ENCODE assay signal across 10 cellular contexts in the genomic region with DNA sequence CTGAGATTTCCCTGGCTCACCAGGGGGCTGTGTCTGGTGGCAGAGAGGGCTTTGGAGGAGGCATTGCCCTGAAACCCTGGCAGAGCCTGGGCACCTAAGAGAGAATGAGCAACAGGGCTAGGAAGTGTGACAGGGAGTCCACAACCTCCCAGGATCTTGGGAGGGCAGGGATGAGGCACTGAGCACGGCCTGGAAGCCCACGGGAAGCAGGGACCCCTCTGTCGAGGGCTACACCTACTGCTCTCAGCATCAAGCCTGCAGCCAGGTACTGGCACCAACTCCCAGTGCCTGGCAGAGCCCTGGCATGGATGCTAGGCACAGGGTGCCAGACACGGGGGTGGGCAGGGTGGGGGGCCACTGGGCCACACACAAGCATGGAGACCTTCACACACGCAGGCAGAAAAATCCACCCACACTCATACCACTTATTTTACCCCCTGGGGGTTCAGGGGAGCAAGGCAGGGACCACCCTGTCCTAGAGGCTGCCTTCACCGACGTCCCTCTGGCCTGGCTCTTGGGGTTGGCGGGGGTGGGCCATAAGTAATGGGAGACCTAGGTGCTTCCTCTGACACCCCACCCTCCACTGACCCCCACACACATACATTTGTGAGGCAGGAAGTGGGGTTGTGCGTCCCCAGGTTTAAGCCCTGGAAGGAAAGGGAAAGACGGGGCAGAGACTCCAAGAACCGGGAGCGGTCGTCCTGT. TPM values are rescaled to one million over a fixed set of nuclear protein-coding genes. Genes with fewer than 3 reads are reported as not detected.
DNase-seq lines count a peak whose midpoint lies in the region; ATAC-seq, FAIRE-seq and TF ChIP-seq lines count a peak whose summit lies in the region.
"Had no signal": no experiment of that assay in that cellular context is flagged by ENCODE, and none has a peak within 500 bp of the region (broad histone marks: within the 10 kb centered on the region; RNA-seq: fewer than 3 reads in every experiment).

No MANE protein-coding gene starts in this region.

- H3K36me3 ChIP-seq in colonic mucosa = no peaks in the 10 kb centered on the region
- no peaks in the 10 kb centered on the region for H3K36me3 ChIP-seq in naive thymus-derived CD4-positive, alpha-beta T cell (ENCODE audit: control insufficient read depth in 2 of 3, insufficient read depth in 3 of 3, low read length in 3 of 3)

- CTCF ChIA-PET in naive thymus-derived CD4-positive, alpha-beta T cell (lab: Charles Lee) = no interaction called here

- TF ChIP-seq CTCF in colonic mucosa (IDR thresholded peaks at IDR 0.05) = no peak

- no peak for DNase-seq in stimulated activated naive CD8-positive, alpha-beta T cell treated with anti-CD3 and anti-CD28 coated beads, Interleukin-15, Interleukin-2, amounts not matched to agents 100 U/mL and 50 U/mL, for 24 hours
- DNase-seq in colonic mucosa (no peak), sciatic nerve (ENCODE audit: low spot score) (no peak), GM03348 (ENCODE audit: low spot score) (no peak), RCC 7860 (ENCODE audit: low spot score) (no peak), cortex of kidney (lab: John Stamatoyannopoulos, UW) (no peak)
- DNase-seq in naive thymus-derived CD4-positive, alpha-beta T cell = no peak

- peak overlapping the region; percentile 58 for H3K27ac Mint-ChIP-seq in stimulated activated naive CD8-positive, alpha-beta T cell treated with anti-CD3 and anti-CD28 coated beads, Interleukin-15, Interleukin-2, amounts not matched to agents 100 ng/mL and 50 ng/mL, for 24 hours
- H3K27ac Mint-ChIP-seq in naive thymus-derived CD4-positive, alpha-beta T cell = no peak overlapping the region

- H3K9me3 ChIP-seq in colonic mucosa = no peaks in the 10 kb centered on the region
- H3K9me3 ChIP-seq in naive thymus-derived CD4-positive, alpha-beta T cell (ENCODE audit: control insufficient read depth in 2 of 3, low read length in 3 of 3) = no peaks in the 10 kb centered on the region

- peaks cover 45% of the 10 kb centered on the region for H3K27me3 Mint-ChIP-seq in stimulated activated naive CD8-positive, alpha-beta T cell treated with anti-CD3 and anti-CD28 coated beads, Interleukin-15, Interleukin-2, amounts not matched to agents 100 ng/mL and 50 ng/mL, for 24 hours
- H3K27me3 Mint-ChIP-seq in naive thymus-derived CD4-positive, alpha-beta T cell = peaks cover 26 to 58% (median 34%) of the 10 kb centered on the region in 5 donors

- no peaks in the 10 kb centered on the region for H3K9me3 Mint-ChIP-seq in stimulated activated naive CD8-positive, alpha-beta T cell treated with anti-CD3 and anti-CD28 coated beads, Interleukin-15, Interleukin-2, amounts not matched to agents 100 ng/mL and 50 ng/mL, for 24 hours
- H3K9me3 Mint-ChIP-seq in naive thymus-derived CD4-positive, alpha-beta T cell = peaks cover 0 to 1% (median 0%) of the 10 kb centered on the region in 11 donors

- no peak for FAIRE-seq in RCC 7860 (lab: Jason Lieb, UNC)
- FAIRE-seq: G401.6 had no signal

- ATAC-seq in stimulated activated naive CD8-positive, alpha-beta T cell treated with anti-CD3 and anti-CD28 coated beads, Interleukin-15, Interleukin-2, amounts not matched to agents 100 U/mL and 50 U/mL, for 24 hours = no peak
- ATAC-seq in naive thymus-derived CD4-positive, alpha-beta T cell = no peak
- ATAC-seq in sciatic nerve = no peak

- POLR2A ChIA-PET in naive thymus-derived CD4-positive, alpha-beta T cell (lab: Charles Lee) = no interaction called here

- H3K4me1 Mint-ChIP-seq in stimulated activated naive CD8-positive, alpha-beta T cell treated with anti-CD3 and anti-CD28 coated beads, Interleukin-15, Interleukin-2, amounts not matched to agents 100 ng/mL and 50 ng/mL, for 24 hours (ENCODE audit: low read depth) = peaks cover 4% of the 10 kb centered on the region
- H3K4me1 Mint-ChIP-seq in naive thymus-derived CD4-positive, alpha-beta T cell = peaks cover 0 to 12% (median 4%) of the 10 kb centered on the region in 7 donors

- H3K27me3 ChIP-seq in colonic mucosa = no peaks in the 10 kb centered on the region
- peaks cover 5 to 12% of the 10 kb centered on the region in 2 donors for H3K27me3 ChIP-seq in naive thymus-derived CD4-positive, alpha-beta T cell (ENCODE audit: control insufficient read depth in 2 of 2, insufficient read depth in 2 of 2, low read length in 2 of 2)

- H3K36me3 Mint-ChIP-seq in stimulated activated naive CD8-positive, alpha-beta T cell treated with anti-CD3 and anti-CD28 coated beads, Interleukin-15, Interleukin-2, amounts not matched to agents 100 ng/mL and 50 ng/mL, for 24 hours (ENCODE audit: low read depth) = no peaks in the 10 kb centered on the region
- H3K36me3 Mint-ChIP-seq in naive thymus-derived CD4-positive, alpha-beta T cell = no peaks in the 10 kb centered on the region

- H3K9ac ChIP-seq in colonic mucosa (ENCODE audit: low read depth in 2 of 2, low read length in 2 of 2) = peak overlapping the region; percentile 87 to 97

- H3K4me1 ChIP-seq in colonic mucosa = peaks cover 3% of the 10 kb centered on the region
- peaks cover 0 to 5% of the 10 kb centered on the region in 2 donors for H3K4me1 ChIP-seq in naive thymus-derived CD4-positive, alpha-beta T cell (ENCODE audit: control insufficient read depth in 2 of 2, insufficient read depth in 2 of 2, low read length in 2 of 2)

- H3K4me3 Mint-ChIP-seq in stimulated activated naive CD8-positive, alpha-beta T cell treated with anti-CD3 and anti-CD28 coated beads, Interleukin-15, Interleukin-2, amounts not matched to agents 100 ng/mL and 50 ng/mL, for 24 hours = peak overlapping the region; percentile 78
- peak overlapping the region; percentile 63 to 86 (median 80) for H3K4me3 Mint-ChIP-seq in naive thymus-derived CD4-positive, alpha-beta T cell

- intact Hi-C loops in colonic mucosa (cut with DNase I) (loop anchor here (2.0 kb wide), 1 partner anchor 35 kb away; no protein-coding TSS in a partner anchor), sciatic nerve (cut with DNase I) (loop anchor here (5.0 kb wide), 1 partner anchor 37 kb away; no protein-coding TSS in a partner anchor)
- intact Hi-C loops in naive thymus-derived CD4-positive, alpha-beta T cell (cut with micrococcal nuclease) = no loop called here

- peak overlapping the region; percentile 52 for H3K4me3 ChIP-seq in colonic mucosa
- no peak overlapping the region for H3K4me3 ChIP-seq in naive thymus-derived CD4-positive, alpha-beta T cell (ENCODE audit: low read length)

- H3K27ac ChIP-seq in colonic mucosa = peak overlapping the region; percentile 87
- H3K27ac ChIP-seq in naive thymus-derived CD4-positive, alpha-beta T cell (ENCODE audit: low read depth, low read length) = no peak overlapping the region

RNA-seq across cellular contexts. Expression of a gene that starts 1.0 kb away (rescaled TPM):
- 100 to 1,000 TPM; 348 to 378 TPM for total RNA-seq in colonic mucosa
- under 1 TPM in 1 of 5 experiments, not detected in 4; 0.17 TPM for total RNA-seq in naive thymus-derived CD4-positive, alpha-beta T cell
- not detected for polyA plus RNA-seq in naive thymus-derived CD4-positive, alpha-beta T cell
- total RNA-seq in sciatic nerve = 0.53 TPM

RNA-seq across cellular contexts. Expression of a gene that starts 13.7 kb away (rescaled TPM):
- 1 to 10 TPM; 7.9 to 8.7 TPM for total RNA-seq in colonic mucosa
- total RNA-seq in naive thymus-derived CD4-positive, alpha-beta T cell = 1 to 10 TPM in 1 of 5 experiments, under 1 TPM in 2, not detected in 2; 0.34 to 3.6 (median 0.48) TPM
- not detected for polyA plus RNA-seq in naive thymus-derived CD4-positive, alpha-beta T cell
- 16.3 TPM for total RNA-seq in sciatic nerve

RNA-seq across cellular contexts. Expression of a gene that starts 36.7 kb away (rescaled TPM):
- total RNA-seq in colonic mucosa = 10 to 100 TPM in 1 of 2 donors, 1 to 10 TPM in 1; 3.7 to 12.3 TPM
- total RNA-seq in naive thymus-derived CD4-positive, alpha-beta T cell = 10 to 100 TPM in 1 of 5 experiments, under 1 TPM in 1, not detected in 3; 0.37 to 18.7 TPM
- under 1 TPM in 1 of 2 donors, not detected in 1; 0.19 TPM for polyA plus RNA-seq in naive thymus-derived CD4-positive, alpha-beta T cell
- 12.5 TPM for total RNA-seq in sciatic nerve

RNA-seq across cellular contexts. Expression of a gene that starts 51.0 kb away (rescaled TPM):
- total RNA-seq in colonic mucosa = 100 to 1,000 TPM; 194 to 195 TPM
- 100 to 1,000 TPM in 1 of 5 experiments, 10 to 100 TPM in 4; 35.8 to 104 (median 54.7) TPM for total RNA-seq in naive thymus-derived CD4-positive, alpha-beta T cell
- 100 to 1,000 TPM in 1 of 2 donors, 10 to 100 TPM in 1; 61.5 to 102 TPM for polyA plus RNA-seq in naive thymus-derived CD4-positive, alpha-beta T cell
- 46.4 TPM for total RNA-seq in sciatic nerve

RNA-seq across cellular contexts. Expression of a gene that starts 53.4 kb away (rescaled TPM):
- total RNA-seq in colonic mucosa (not detected), sciatic nerve (not detected)
- not detected for total RNA-seq in naive thymus-derived CD4-positive, alpha-beta T cell
- not detected for polyA plus RNA-seq in naive thymus-derived CD4-positive, alpha-beta T cell
- total RNA-seq: posterior vena cava had no signal

Comparison
In these comparisons a context has a peak if more than half of its experiments do, and no peak if none do; other contexts are left out.
1. RNA of a gene that starts 1.0 kb away (total RNA-seq): 348 to 378 TPM in colonic mucosa; 0.53 TPM in sciatic nerve (single experiment) and 0.17 TPM in naive thymus-derived CD4-positive, alpha-beta T cell; every median in the first group is over 100 times any median in the second.
2. intact Hi-C loops: an anchor here in colonic mucosa (2.0 kb wide) and sciatic nerve (5.0 kb wide); none called in naive thymus-derived CD4-positive, alpha-beta T cell.